Comparison of ENCODE assay signal across 1 cellular context in genomic region chr4:174314770-174315169, GRCh38.
TF ChIP-seq lines count a peak whose summit lies in the region.

No MANE protein-coding gene starts in this region.

TF ChIP-seq in IMR-90, 13 proteins besides CTCF, POLR2A, EP300 and RAD21:
- TF ChIP-seq USF2 (IDR thresholded peaks at IDR 0.05; ENCODE audit: low read depth, low read length) (peak; percentile 54; the same call in 1 of the 2 replicates), MAFK (IDR thresholded peaks at IDR 0.05; ENCODE audit: low read depth, low read length) (peak; percentile 65), MAZ (IDR thresholded peaks at IDR 0.05; ENCODE audit: borderline replicate concordance, low read depth, low read length) (no peak), RCOR1 (IDR thresholded peaks at IDR 0.05; ENCODE audit: insufficient replicate concordance, low read length) (no peak), FOS (IDR thresholded peaks at IDR 0.05; ENCODE audit: low read depth, low read length) (no peak)
